1 cellular context compared by ENCODE assay signal in genomic region chr17:80468222-80468621, GRCh38.
TF ChIP-seq lines count a peak whose summit lies in the region.

No MANE protein-coding gene starts in this region.

TF ChIP-seq in HepG2, 621 proteins besides CTCF, POLR2A, EP300 and RAD21:
- peak; percentile 93 for TF ChIP-seq MIER2 (CRISPR knock-in tag; IDR thresholded peaks at IDR 0.05)
- TF ChIP-seq NBN (conservative IDR thresholded peaks at IDR 0.05), result no peak
- TF ChIP-seq PCBP2 (optimal IDR thresholded peaks at IDR 0.05; ENCODE audit: low read depth, low read length, poor library complexity, severe bottlenecking), result no peak
- TF ChIP-seq MATR3 (CRISPR knock-in tag; IDR thresholded peaks at IDR 0.05), result 0 out of 2 replicates have a peak, but pooled peaks have one; percentile 49
- TF ChIP-seq, protein P1, sequence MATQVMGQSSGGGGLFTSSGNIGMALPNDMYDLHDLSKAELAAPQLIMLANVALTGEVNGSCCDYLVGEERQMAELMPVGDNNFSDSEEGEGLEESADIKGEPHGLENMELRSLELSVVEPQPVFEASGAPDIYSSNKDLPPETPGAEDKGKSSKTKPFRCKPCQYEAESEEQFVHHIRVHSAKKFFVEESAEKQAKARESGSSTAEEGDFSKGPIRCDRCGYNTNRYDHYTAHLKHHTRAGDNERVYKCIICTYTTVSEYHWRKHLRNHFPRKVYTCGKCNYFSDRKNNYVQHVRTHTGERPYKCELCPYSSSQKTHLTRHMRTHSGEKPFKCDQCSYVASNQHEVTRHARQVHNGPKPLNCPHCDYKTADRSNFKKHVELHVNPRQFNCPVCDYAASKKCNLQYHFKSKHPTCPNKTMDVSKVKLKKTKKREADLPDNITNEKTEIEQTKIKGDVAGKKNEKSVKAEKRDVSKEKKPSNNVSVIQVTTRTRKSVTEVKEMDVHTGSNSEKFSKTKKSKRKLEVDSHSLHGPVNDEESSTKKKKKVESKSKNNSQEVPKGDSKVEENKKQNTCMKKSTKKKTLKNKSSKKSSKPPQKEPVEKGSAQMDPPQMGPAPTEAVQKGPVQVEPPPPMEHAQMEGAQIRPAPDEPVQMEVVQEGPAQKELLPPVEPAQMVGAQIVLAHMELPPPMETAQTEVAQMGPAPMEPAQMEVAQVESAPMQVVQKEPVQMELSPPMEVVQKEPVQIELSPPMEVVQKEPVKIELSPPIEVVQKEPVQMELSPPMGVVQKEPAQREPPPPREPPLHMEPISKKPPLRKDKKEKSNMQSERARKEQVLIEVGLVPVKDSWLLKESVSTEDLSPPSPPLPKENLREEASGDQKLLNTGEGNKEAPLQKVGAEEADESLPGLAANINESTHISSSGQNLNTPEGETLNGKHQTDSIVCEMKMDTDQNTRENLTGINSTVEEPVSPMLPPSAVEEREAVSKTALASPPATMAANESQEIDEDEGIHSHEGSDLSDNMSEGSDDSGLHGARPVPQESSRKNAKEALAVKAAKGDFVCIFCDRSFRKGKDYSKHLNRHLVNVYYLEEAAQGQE (IDR thresholded peaks at IDR 0.05; ENCODE audit: borderline replicate concordance in 1 of 2, low read depth in 1 of 2, low read length in 2 of 2), result peak; percentile 86 to 92
- TF ChIP-seq, protein P2, sequence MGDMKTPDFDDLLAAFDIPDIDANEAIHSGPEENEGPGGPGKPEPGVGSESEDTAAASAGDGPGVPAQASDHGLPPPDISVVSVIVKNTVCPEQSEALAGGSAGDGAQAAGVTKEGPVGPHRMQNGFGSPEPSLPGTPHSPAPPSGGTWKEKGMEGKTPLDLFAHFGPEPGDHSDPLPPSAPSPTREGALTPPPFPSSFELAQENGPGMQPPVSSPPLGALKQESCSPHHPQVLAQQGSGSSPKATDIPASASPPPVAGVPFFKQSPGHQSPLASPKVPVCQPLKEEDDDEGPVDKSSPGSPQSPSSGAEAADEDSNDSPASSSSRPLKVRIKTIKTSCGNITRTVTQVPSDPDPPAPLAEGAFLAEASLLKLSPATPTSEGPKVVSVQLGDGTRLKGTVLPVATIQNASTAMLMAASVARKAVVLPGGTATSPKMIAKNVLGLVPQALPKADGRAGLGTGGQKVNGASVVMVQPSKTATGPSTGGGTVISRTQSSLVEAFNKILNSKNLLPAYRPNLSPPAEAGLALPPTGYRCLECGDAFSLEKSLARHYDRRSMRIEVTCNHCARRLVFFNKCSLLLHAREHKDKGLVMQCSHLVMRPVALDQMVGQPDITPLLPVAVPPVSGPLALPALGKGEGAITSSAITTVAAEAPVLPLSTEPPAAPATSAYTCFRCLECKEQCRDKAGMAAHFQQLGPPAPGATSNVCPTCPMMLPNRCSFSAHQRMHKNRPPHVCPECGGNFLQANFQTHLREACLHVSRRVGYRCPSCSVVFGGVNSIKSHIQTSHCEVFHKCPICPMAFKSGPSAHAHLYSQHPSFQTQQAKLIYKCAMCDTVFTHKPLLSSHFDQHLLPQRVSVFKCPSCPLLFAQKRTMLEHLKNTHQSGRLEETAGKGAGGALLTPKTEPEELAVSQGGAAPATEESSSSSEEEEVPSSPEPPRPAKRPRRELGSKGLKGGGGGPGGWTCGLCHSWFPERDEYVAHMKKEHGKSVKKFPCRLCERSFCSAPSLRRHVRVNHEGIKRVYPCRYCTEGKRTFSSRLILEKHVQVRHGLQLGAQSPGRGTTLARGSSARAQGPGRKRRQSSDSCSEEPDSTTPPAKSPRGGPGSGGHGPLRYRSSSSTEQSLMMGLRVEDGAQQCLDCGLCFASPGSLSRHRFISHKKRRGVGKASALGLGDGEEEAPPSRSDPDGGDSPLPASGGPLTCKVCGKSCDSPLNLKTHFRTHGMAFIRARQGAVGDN (CRISPR knock-in tag; IDR thresholded peaks at IDR 0.05), result peak; percentile 27; the same call in 1 of the 2 replicates
- peak; percentile 15; the same call in 1 of the 2 replicates for TF ChIP-seq ZNF768 (CRISPR knock-in tag; IDR thresholded peaks at IDR 0.05)
- TF ChIP-seq, protein P3, sequence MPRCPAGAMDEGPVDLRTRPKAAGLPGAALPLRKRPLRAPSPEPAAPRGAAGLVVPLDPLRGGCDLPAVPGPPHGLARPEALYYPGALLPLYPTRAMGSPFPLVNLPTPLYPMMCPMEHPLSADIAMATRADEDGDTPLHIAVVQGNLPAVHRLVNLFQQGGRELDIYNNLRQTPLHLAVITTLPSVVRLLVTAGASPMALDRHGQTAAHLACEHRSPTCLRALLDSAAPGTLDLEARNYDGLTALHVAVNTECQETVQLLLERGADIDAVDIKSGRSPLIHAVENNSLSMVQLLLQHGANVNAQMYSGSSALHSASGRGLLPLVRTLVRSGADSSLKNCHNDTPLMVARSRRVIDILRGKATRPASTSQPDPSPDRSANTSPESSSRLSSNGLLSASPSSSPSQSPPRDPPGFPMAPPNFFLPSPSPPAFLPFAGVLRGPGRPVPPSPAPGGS (CRISPR knock-in tag; IDR thresholded peaks at IDR 0.05), result no peak
- TF ChIP-seq NFE2L1 (CRISPR knock-in tag; IDR thresholded peaks at IDR 0.05; ENCODE audit: borderline replicate concordance), result no peak
- TF ChIP-seq NRL (CRISPR knock-in tag; IDR thresholded peaks at IDR 0.05; ENCODE audit: borderline replicate concordance), result 0 out of 2 replicates have a peak, but pooled peaks have one; percentile 22
- no peak for TF ChIP-seq TFE3 (CRISPR knock-in tag; IDR thresholded peaks at IDR 0.05)
- TF ChIP-seq, protein P4, sequence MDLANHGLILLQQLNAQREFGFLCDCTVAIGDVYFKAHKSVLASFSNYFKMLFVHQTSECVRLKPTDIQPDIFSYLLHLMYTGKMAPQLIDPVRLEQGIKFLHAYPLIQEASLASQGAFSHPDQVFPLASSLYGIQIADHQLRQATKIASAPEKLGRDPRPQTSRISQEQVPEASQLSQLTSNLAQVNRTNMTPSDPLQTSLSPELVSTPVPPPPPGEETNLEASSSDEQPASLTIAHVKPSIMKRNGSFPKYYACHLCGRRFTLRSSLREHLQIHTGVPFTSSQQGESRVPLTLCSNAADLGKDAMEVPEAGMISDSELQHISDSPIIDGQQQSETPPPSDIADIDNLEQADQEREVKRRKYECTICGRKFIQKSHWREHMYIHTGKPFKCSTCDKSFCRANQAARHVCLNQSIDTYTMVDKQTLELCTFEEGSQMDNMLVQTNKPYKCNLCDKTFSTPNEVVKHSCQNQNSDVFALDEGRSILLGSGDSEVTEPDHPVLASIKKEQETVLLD (CRISPR knock-in tag; IDR thresholded peaks at IDR 0.05; ENCODE audit: low read depth), result no peak
- 0 out of 2 replicates have a peak, but pooled peaks have one; percentile 24 for TF ChIP-seq ZNF232 (CRISPR knock-in tag; IDR thresholded peaks at IDR 0.05; ENCODE audit: borderline replicate concordance)
- 0 out of 2 replicates have a peak, but pooled peaks have one; percentile 21 for TF ChIP-seq GABPB1 (CRISPR knock-in tag; IDR thresholded peaks at IDR 0.05)
- TF ChIP-seq SALL1 (CRISPR knock-in tag; IDR thresholded peaks at IDR 0.05), result 0 out of 2 replicates have a peak, but pooled peaks have one; percentile 20
- no peak for TF ChIP-seq ZFP36 (IDR thresholded peaks at IDR 0.05; ENCODE audit: borderline replicate concordance, low read depth, low read length, partially characterized antibody)
- no peak for TF ChIP-seq REXO4 (CRISPR knock-in tag; IDR thresholded peaks at IDR 0.05; ENCODE audit: borderline replicate concordance)
- peak; percentile 86 for TF ChIP-seq ZSCAN25 (CRISPR knock-in tag; IDR thresholded peaks at IDR 0.05)
- TF ChIP-seq CERS6 (CRISPR knock-in tag; IDR thresholded peaks at IDR 0.05), result 0 out of 2 replicates have a peak, but pooled peaks have one; percentile 45
- TF ChIP-seq ZNF574 (CRISPR knock-in tag; IDR thresholded peaks at IDR 0.05), result 0 out of 2 replicates have a peak, but pooled peaks have one; percentile 17
- no peak for TF ChIP-seq MTA3 (CRISPR knock-in tag; IDR thresholded peaks at IDR 0.05)
- TF ChIP-seq EZH2 (conservative IDR thresholded peaks at IDR 0.05; ENCODE audit: low read depth, low read length), result 0 out of 2 replicates have a peak, but pooled peaks have one; percentile 40
- TF ChIP-seq ZNF460 (CRISPR knock-in tag; IDR thresholded peaks at IDR 0.05; ENCODE audit: borderline replicate concordance), result no peak
- no peak for TF ChIP-seq ATAD3A (CRISPR knock-in tag; IDR thresholded peaks at IDR 0.05)
- TF ChIP-seq ZFP90 (CRISPR knock-in tag; IDR thresholded peaks at IDR 0.05; ENCODE audit: borderline replicate concordance), result 0 out of 2 replicates have a peak, but pooled peaks have one; percentile 29
- no peak for TF ChIP-seq KDM6A (CRISPR knock-in tag; IDR thresholded peaks at IDR 0.05; ENCODE audit: low read depth)
- TF ChIP-seq PRMT3 (CRISPR knock-in tag; IDR thresholded peaks at IDR 0.05; ENCODE audit: borderline replicate concordance, low read depth), result no peak
- TF ChIP-seq MTF2 (CRISPR knock-in tag; IDR thresholded peaks at IDR 0.05; ENCODE audit: borderline replicate concordance), result 0 out of 2 replicates have a peak, but pooled peaks have one; percentile 48
